In genomic region chr6:106359989-106360409, GRCh38 we compare ENCODE assay signal across 8 cellular contexts. TPM values are rescaled to one million over a fixed set of nuclear protein-coding genes. Genes with fewer than 3 reads are reported as not detected.
DNase-seq lines count a peak whose midpoint lies in the region; ATAC-seq, FAIRE-seq and TF ChIP-seq lines count a peak whose summit lies in the region.

No MANE protein-coding gene starts in this region.

- no peaks in the 10 kb centered on the region for H3K36me3 ChIP-seq in CD8-positive, alpha-beta T cell (ENCODE audit: insufficient read depth, low read length)
- H3K36me3 ChIP-seq in Karpas-422 (ENCODE audit: insufficient read depth, low read length), result no peaks in the 10 kb centered on the region

- peak overlapping the region; percentile 72 for H3K4me3 Mint-ChIP-seq in CD8-positive, alpha-beta T cell
- H3K4me3 Mint-ChIP-seq in dendritic cell treated with granulocyte-macrophage colony-stimulating factor and Interleukin-4, amounts not matched to agents 40 ng/mL and 50 ng/mL, for 4 days, result peak overlapping the region; percentile 83
- H3K4me3 Mint-ChIP-seq in nephron progenitor cell, result peak overlapping the region; percentile 83

- H3K9me2 ChIP-seq in Karpas-422 (replicated peaks; ENCODE audit: insufficient read depth, low read length), result no peaks in the 10 kb centered on the region

- no peak for TF ChIP-seq POLR2A in GM12891 (IDR thresholded peaks at IDR 0.05; ENCODE audit: low read depth, low read length)

- no peak overlapping the region for H3K27ac ChIP-seq in CD8-positive, alpha-beta T cell (ENCODE audit: low read depth, low read length)
- H3K27ac ChIP-seq in Karpas-422 (ENCODE audit: low read length), result no peak overlapping the region

- no peak overlapping the region for H3K4me2 ChIP-seq in Karpas-422 (ENCODE audit: low read depth, low read length, poor library complexity, severe bottlenecking)

- no peak overlapping the region for H2AFZ ChIP-seq in Karpas-422 (ENCODE audit: low read length)

- CTCF ChIA-PET in CD8-positive, alpha-beta T cell (lab: Charles Lee), result interaction anchor here (0.7 to 3.7 kb wide), 5 partner anchors 9 to 32 kb away, joined by 3 to 14 read pairs (median 10); no protein-coding TSS in a partner anchor

- H3K27me3 Mint-ChIP-seq in CD8-positive, alpha-beta T cell (ENCODE audit: low read depth), result peaks cover 51% of the 10 kb centered on the region
- peaks cover 68% of the 10 kb centered on the region for H3K27me3 Mint-ChIP-seq in dendritic cell treated with granulocyte-macrophage colony-stimulating factor and Interleukin-4, amounts not matched to agents 40 ng/mL and 50 ng/mL, for 4 days
- H3K27me3 Mint-ChIP-seq in nephron progenitor cell (ENCODE audit: low read depth, poor library complexity), result peaks cover 51% of the 10 kb centered on the region

- DNase-seq in CD8-positive, alpha-beta T cell, result no peak
- no peak for DNase-seq in Jurkat, Clone E6-1 (ENCODE audit: low read depth, low spot score)
- DNase-seq in nephron progenitor cell, result no peak
- DNase-seq in GM12891 (ENCODE audit: insufficient read length, low spot score), result no peak
- DNase-seq in Karpas-422, result no peak

- no peaks in the 10 kb centered on the region for H3K9me3 Mint-ChIP-seq in CD8-positive, alpha-beta T cell
- H3K9me3 Mint-ChIP-seq in dendritic cell treated with granulocyte-macrophage colony-stimulating factor and Interleukin-4, amounts not matched to agents 40 ng/mL and 50 ng/mL, for 4 days, result no peaks in the 10 kb centered on the region
- no peaks in the 10 kb centered on the region for H3K9me3 Mint-ChIP-seq in nephron progenitor cell

- intact Hi-C loops in CD8-positive, alpha-beta T cell (cut with DNase I, micrococcal nuclease), result loop anchor here (2.0 kb wide), 3 partner anchors 21 to 207 kb away; partner anchors contain the start of gene ATG5 (in 1 of the 2)
- intact Hi-C loops in dendritic cell treated with granulocyte-macrophage colony-stimulating factor and Interleukin-4, amounts not matched to agents 40 ng/mL and 50 ng/mL, for 4 days (cut with micrococcal nuclease), result loop anchor here (5.0 kb wide), 1 partner anchor 77 kb away; no protein-coding TSS in a partner anchor

- TF ChIP-seq CTCF in CD8-positive, alpha-beta T cell (IDR thresholded peaks at IDR 0.05), result no peak
- TF ChIP-seq CTCF in nephron progenitor cell (IDR thresholded peaks at IDR 0.05), result no peak

- peaks cover 13% of the 10 kb centered on the region for H3K4me1 ChIP-seq in CD8-positive, alpha-beta T cell (ENCODE audit: insufficient read depth, low read length)
- no peaks in the 10 kb centered on the region for H3K4me1 ChIP-seq in Karpas-422 (ENCODE audit: low read length)

- H3K79me2 ChIP-seq in Karpas-422 (ENCODE audit: low read length), result no peaks in the 10 kb centered on the region

- H3K9ac ChIP-seq in Karpas-422 (ENCODE audit: low read length), result no peak overlapping the region

- no peaks in the 10 kb centered on the region for H3K9me3 ChIP-seq in CD8-positive, alpha-beta T cell (ENCODE audit: low read length)
- no peaks in the 10 kb centered on the region for H3K9me3 ChIP-seq in Karpas-422 (ENCODE audit: low read length)

- no peak for FAIRE-seq in GM12891 (lab: Jason Lieb, UNC)

- peaks cover 11% of the 10 kb centered on the region for H3K4me1 Mint-ChIP-seq in CD8-positive, alpha-beta T cell (ENCODE audit: low read depth)
- peaks cover 14% of the 10 kb centered on the region for H3K4me1 Mint-ChIP-seq in dendritic cell treated with granulocyte-macrophage colony-stimulating factor and Interleukin-4, amounts not matched to agents 40 ng/mL and 50 ng/mL, for 4 days (ENCODE audit: low read depth)
- H3K4me1 Mint-ChIP-seq in nephron progenitor cell, result peaks cover 13% of the 10 kb centered on the region

- peak overlapping the region; percentile 63 for H3K4me3 ChIP-seq in CD8-positive, alpha-beta T cell (ENCODE audit: low read depth, low read length)
- H3K4me3 ChIP-seq in Jurkat, Clone E6-1 (ENCODE audit: low read length), result peak overlapping the region; percentile 9; the same call in 1 of the 2 replicates
- H3K4me3 ChIP-seq in Karpas-422 (ENCODE audit: low read length), result no peak overlapping the region

- no peak overlapping the region for H3K27ac Mint-ChIP-seq in CD8-positive, alpha-beta T cell
- H3K27ac Mint-ChIP-seq in dendritic cell treated with granulocyte-macrophage colony-stimulating factor and Interleukin-4, amounts not matched to agents 40 ng/mL and 50 ng/mL, for 4 days, result no peak overlapping the region
- H3K27ac Mint-ChIP-seq in nephron progenitor cell, result no peak overlapping the region

- H3K36me3 Mint-ChIP-seq in CD8-positive, alpha-beta T cell, result no peaks in the 10 kb centered on the region
- H3K36me3 Mint-ChIP-seq in dendritic cell treated with granulocyte-macrophage colony-stimulating factor and Interleukin-4, amounts not matched to agents 40 ng/mL and 50 ng/mL, for 4 days (ENCODE audit: low read depth), result no peaks in the 10 kb centered on the region
- H3K36me3 Mint-ChIP-seq in nephron progenitor cell (ENCODE audit: low read depth), result no peaks in the 10 kb centered on the region

- H4K20me1 ChIP-seq in Karpas-422 (ENCODE audit: insufficient read depth, low read depth, low read length), result no peaks in the 10 kb centered on the region

- POLR2A ChIA-PET in CD8-positive, alpha-beta T cell (lab: Charles Lee), result no interaction called here

- no peak for ATAC-seq in CD8-positive, alpha-beta T cell
- ATAC-seq in HG02840 (IDR thresholded peaks at IDR 0.05; ENCODE audit: low FRiP score, unreplicated experiment) (no peak), HG03196 (IDR thresholded peaks at IDR 0.05; ENCODE audit: unreplicated experiment) (no peak)

- H3K27me3 ChIP-seq in CD8-positive, alpha-beta T cell (ENCODE audit: insufficient read depth, low read length), result peaks cover 20% of the 10 kb centered on the region
- no peaks in the 10 kb centered on the region for H3K27me3 ChIP-seq in Karpas-422 (ENCODE audit: low read length)

TF ChIP-seq in GM12891, 5 proteins besides CTCF, POLR2A, EP300 and RAD21:
- TF ChIP-seq POU2F2 (IDR thresholded peaks at IDR 0.05; ENCODE audit: low read depth, low read length), result no peak
- no peak for TF ChIP-seq PAX5 (IDR thresholded peaks at IDR 0.05; ENCODE audit: insufficient read depth, low read length, severe bottlenecking)
- TF ChIP-seq TAF1 (IDR thresholded peaks at IDR 0.05; ENCODE audit: low read depth, low read length), result no peak
- TF ChIP-seq SPI1 (IDR thresholded peaks at IDR 0.05; ENCODE audit: low read depth, low read length), result no peak
- no peak for TF ChIP-seq POLR2AphosphoS5 (IDR thresholded peaks at IDR 0.05; ENCODE audit: low read depth, low read length)

RNA-seq across cellular contexts. Expression of gene CRYBG1, which starts 0.5 kb away (rescaled TPM):
- total RNA-seq in CD8-positive, alpha-beta T cell, result 10 to 100 TPM; 45.0 to 46.2 TPM
- polyA plus RNA-seq in Jurkat, Clone E6-1 (2012; ENCODE audit: insufficient read depth, insufficient read length), result 79.3 TPM
- 13.7 TPM for polyA plus RNA-seq in GM12891 (2012; ENCODE audit: low read depth, missing spikeins)
- 37.2 and 39.3 TPM in 2 replicates for total RNA-seq in Karpas-422 (2014; rRNA removed; shearing (Covaris generic); ENCODE audit: low replicate concordance)

RNA-seq across cellular contexts. Expression of gene ATG5, which starts 34.4 kb away (rescaled TPM):
- 10 to 100 TPM; 28.7 to 28.9 TPM for total RNA-seq in CD8-positive, alpha-beta T cell
- polyA plus RNA-seq in Jurkat, Clone E6-1 (2012; ENCODE audit: insufficient read depth, insufficient read length), result 27.8 TPM
- 10.9 TPM for polyA plus RNA-seq in GM12891 (2012; ENCODE audit: low read depth, missing spikeins)
- total RNA-seq in Karpas-422 (2014; rRNA removed; shearing (Covaris generic); ENCODE audit: low replicate concordance), result 26.7 and 63.3 TPM in 2 replicates
